ENCODE assay signal across 8 cellular contexts in genomic region chr1:40372658-40373322, GRCh38. TPM values are rescaled to one million over a fixed set of nuclear protein-coding genes. Genes with fewer than 3 reads are reported as not detected.
A peak's percentile ranks its signal among the peaks of the same experiment; 100 is the strongest.
DNase-seq lines count a peak whose midpoint lies in the region; ATAC-seq and TF ChIP-seq lines count a peak whose summit lies in the region.

No MANE protein-coding gene starts in this region.

- ATAC-seq in HG03139 (IDR thresholded peaks at IDR 0.05; ENCODE audit: unreplicated experiment): no peak

- H3K27me3 ChIP-seq in SJCRH30 (no peaks in the 10 kb centered on the region), subcutaneous abdominal adipose tissue (ENCODE audit: control insufficient read depth in 5 of 5, insufficient read depth in 4 of 5, low read length in 5 of 5) (no peaks in the 10 kb centered on the region), H7 (ENCODE audit: control insufficient read depth, insufficient read depth, low read length) (peaks cover 4% of the 10 kb centered on the region; the same call in 1 of the 2 replicates)

- H3K9ac ChIP-seq in subcutaneous abdominal adipose tissue (ENCODE audit: low read length in 5 of 5): peak overlapping the region in 1 of 5 donors; percentile 35

- H3K4me1 ChIP-seq in SJCRH30: peaks cover 9% of the 10 kb centered on the region
- H3K4me1 ChIP-seq in subcutaneous abdominal adipose tissue (ENCODE audit: control insufficient read depth in 5 of 5, insufficient read depth in 5 of 5, low read length in 5 of 5): peaks cover 4 to 36% (median 25%) of the 10 kb centered on the region in 5 donors

- H3K36me3 Mint-ChIP-seq in activated T-cell treated with anti-CD3 and anti-CD28 coated beads, Interleukin-2, amount 50 U/mL, for 24 hours (ENCODE audit: low read depth): peaks cover 36% of the 10 kb centered on the region

- H3K9me3 ChIP-seq in SJCRH30 (replicated peaks): no peaks in the 10 kb centered on the region
- no peaks in the 10 kb centered on the region for H3K9me3 ChIP-seq in subcutaneous abdominal adipose tissue (ENCODE audit: control insufficient read depth in 5 of 5, low read length in 5 of 5)

- H3K27ac Mint-ChIP-seq in activated T-cell treated with anti-CD3 and anti-CD28 coated beads, Interleukin-2, amount 50 U/mL, for 24 hours: peak overlapping the region; percentile 99

- no peaks in the 10 kb centered on the region for H3K27me3 Mint-ChIP-seq in activated T-cell treated with anti-CD3 and anti-CD28 coated beads, Interleukin-2, amount 50 U/mL, for 24 hours

- H3K4me3 Mint-ChIP-seq in activated T-cell treated with anti-CD3 and anti-CD28 coated beads, Interleukin-2, amount 50 U/mL, for 24 hours: peak overlapping the region; percentile 99

- no peak overlapping the region for H3K27ac ChIP-seq in SJCRH30
- H3K27ac ChIP-seq in subcutaneous abdominal adipose tissue (ENCODE audit: low read depth, low read length): no peak overlapping the region

- no peak for DNase-seq in activated T-cell treated with anti-CD3 and anti-CD28 coated beads, Interleukin-2, amount 50 U/mL, for 24 hours
- DNase-seq in activated T-cell treated with anti-CD3 and anti-CD28 coated beads, Interleukin-2, amount 50 U/mL, for 48 hours: no peak
- no peak for DNase-seq in SJCRH30
- no peak for DNase-seq in foreskin fibroblast
- no peak for DNase-seq in H7
- no peak for DNase-seq in pons (ENCODE audit: low spot score)

- H3K4me3 ChIP-seq in SJCRH30 (peak overlapping the region; percentile 72), foreskin fibroblast (ENCODE audit: low read depth in 1 of 2, low read length in 2 of 2) (peak overlapping the region; percentile 43 to 99), subcutaneous abdominal adipose tissue (ENCODE audit: low read depth in 1 of 5, low read length in 5 of 5) (peak overlapping the region; percentile 47 to 95 (median 67)), H7 (ENCODE audit: insufficient read depth, low read depth, low read length) (no peak overlapping the region)

- TF ChIP-seq CTCF in foreskin fibroblast (IDR thresholded peaks at IDR 0.05; ENCODE audit: low read depth, low read length): no peak

- H3K36me3 ChIP-seq in SJCRH30: no peaks in the 10 kb centered on the region
- no peaks in the 10 kb centered on the region for H3K36me3 ChIP-seq in subcutaneous abdominal adipose tissue (ENCODE audit: control insufficient read depth in 5 of 5, insufficient read depth in 5 of 5, low read length in 5 of 5)
- H3K36me3 ChIP-seq in H7 (replicated peaks; ENCODE audit: control insufficient read depth, insufficient read depth, low read length): no peaks in the 10 kb centered on the region

- no peaks in the 10 kb centered on the region for H3K9me3 Mint-ChIP-seq in activated T-cell treated with anti-CD3 and anti-CD28 coated beads, Interleukin-2, amount 50 U/mL, for 24 hours

- peaks cover 38% of the 10 kb centered on the region for H3K4me1 Mint-ChIP-seq in activated T-cell treated with anti-CD3 and anti-CD28 coated beads, Interleukin-2, amount 50 U/mL, for 24 hours (ENCODE audit: low read depth)

RNA-seq across cellular contexts. Expression of gene SMAP2, which starts 0.7 kb away (rescaled TPM):
- 15.0 and 16.0 TPM in 2 replicates for total RNA-seq in SJCRH30 (2014; rRNA removed; shearing (Covaris generic))
- 9.5 and 12.4 TPM in 2 replicates for total RNA-seq in H7 (2014; rRNA removed; shearing (Covaris generic))

RNA-seq across cellular contexts. Expression of gene COL9A2, which starts 55.7 kb away (rescaled TPM):
- total RNA-seq in SJCRH30 (2014; rRNA removed; shearing (Covaris generic)): 4.8 and 5.2 TPM in 2 replicates
- 17.6 and 23.8 TPM in 2 replicates for total RNA-seq in H7 (2014; rRNA removed; shearing (Covaris generic))
